ENCODE assay signal across 9 cellular contexts in genomic region chr11:111268303-111268702, GRCh38. TPM values are rescaled to one million over a fixed set of nuclear protein-coding genes. Genes with fewer than 3 reads are reported as not detected.
"Had no signal": no experiment of that assay in that cellular context is flagged by ENCODE, and none has a peak within 500 bp of the region (broad histone marks: within the 10 kb centered on the region; RNA-seq: fewer than 3 reads in every experiment).

No MANE protein-coding gene starts in this region.

RNA-seq across cellular contexts. Expression of gene POU2AF2, which starts 22.8 kb away (rescaled TPM):
- total RNA-seq: OCI-LY7, PC-3, PC-9, Right ventricle myocardium inferior, Right ventricle myocardium superior, RPMI7951, SJCRH30, SJSA1, SK-MEL-5 had no signal

RNA-seq across cellular contexts. Expression of gene POU2AF3, which starts 30.0 kb away (rescaled TPM):
- total RNA-seq: OCI-LY7, PC-3, SJCRH30, SJSA1, SK-MEL-5 had no signal
